8 cellular contexts compared by ENCODE assay signal in genomic region chr21:26142363-26142762, GRCh38.
"Had no signal": no experiment of that assay in that cellular context is flagged by ENCODE, and none has a peak within 500 bp of the region (broad histone marks: within the 10 kb centered on the region; RNA-seq: fewer than 3 reads in every experiment).

No MANE protein-coding gene starts in this region.

- H2AFZ ChIP-seq: GM23338 had no signal

- H3K4me3 Mint-ChIP-seq: GM23338, IgD-negative memory B cell had no signal

- H3K4me3 ChIP-seq: GM23338, HAP-1 had no signal

- FAIRE-seq: H1, H54, HTR-8/SVneo had no signal

- H3K9me3 ChIP-seq: HAP-1 had no signal

- H3K9me3 Mint-ChIP-seq: GM23338 had no signal

- H3K27me3 Mint-ChIP-seq: IgD-negative memory B cell had no signal

- ATAC-seq: GM23338, HCT116 had no signal

- DNase-seq: KBM-7 had no signal

- H3K27ac Mint-ChIP-seq: GM23338 had no signal

- H3K4me2 ChIP-seq: GM23338 had no signal
